In genomic region chr12:104942075-104942474, GRCh38 we compare ENCODE assay signal across 15 cellular contexts. TPM values are rescaled to one million over a fixed set of nuclear protein-coding genes. Genes with fewer than 3 reads are reported as not detected.
A peak's percentile ranks its signal among the peaks of the same experiment; 100 is the strongest.
DNase-seq lines count a peak whose midpoint lies in the region; ATAC-seq, FAIRE-seq and TF ChIP-seq lines count a peak whose summit lies in the region.
"Had no signal": no experiment of that assay in that cellular context is flagged by ENCODE, and none has a peak within 500 bp of the region (broad histone marks: within the 10 kb centered on the region; RNA-seq: fewer than 3 reads in every experiment).

No MANE protein-coding gene starts in this region.

- H3K4me2 ChIP-seq in HepG2 (ENCODE audit: low read depth, low read length) = no peak overlapping the region

- CTCF ChIA-PET in HepG2 (lab: Yijun Ruan, JAX; ENCODE audit: low intra/inter-chr PET ratio, low total read pairs) = no interaction called here

- TF ChIP-seq RAD21 in liver (IDR thresholded peaks at IDR 0.05) (no peak), HepG2 (CRISPR knock-in tag; IDR thresholded peaks at IDR 0.05) (no peak)

- no peak overlapping the region for H2AFZ ChIP-seq in HepG2 (ENCODE audit: low read length)

- H3K79me2 ChIP-seq in HepG2 (ENCODE audit: insufficient read depth, low read length) = no peaks in the 10 kb centered on the region

- H3K9ac ChIP-seq in liver (ENCODE audit: low read depth in 1 of 2, low read length in 2 of 2) (no peak overlapping the region), HepG2 (ENCODE audit: insufficient read depth, low read depth, low read length) (no peak overlapping the region)

- H3K36me3 ChIP-seq in liver (ENCODE audit: control insufficient read depth in 4 of 4, insufficient read depth in 3 of 4, low read depth in 1 of 4, low read length in 3 of 4) = peaks cover 0 to 3% (median 0%) of the 10 kb centered on the region in 4 donors
- H3K36me3 ChIP-seq in HepG2 (replicated peaks in 1 of 2; ENCODE audit: control insufficient read depth in 1 of 2, insufficient read depth in 2 of 2, low read length in 2 of 2) = no peaks in the 10 kb centered on the region
- H3K36me3 ChIP-seq: HAP-1 had no signal

- TF ChIP-seq CTCF in liver (IDR thresholded peaks at IDR 0.05; ENCODE audit: low read depth, low read length, missing input control) (no peak), HepG2 (CRISPR knock-in tag; IDR thresholded peaks at IDR 0.05) (no peak), epithelial cell of esophagus (IDR thresholded peaks at IDR 0.05; ENCODE audit: insufficient read depth, low read depth, low read length, missing control alignments) (no peak)

- in situ Hi-C loops in HepG2 (cut with HindIII; ENCODE audit: extremely low pct_ligation_motif_present, low pct_unique_long_range_greater_than_20kb) = no loop called here

- WGBS in liver = 83% methylated on average over 4 of the region's 4 CpGs
- 92% methylated on average over 4 of the region's 4 CpGs for WGBS in HepG2 (ENCODE audit: low lambda C conversion rate)

- H3K27me3 ChIP-seq in liver (ENCODE audit: control insufficient read depth in 4 of 4, insufficient read depth in 4 of 4, low read length in 3 of 4) = no peaks in the 10 kb centered on the region
- H3K27me3 ChIP-seq in HepG2 (ENCODE audit: control insufficient read depth in 1 of 2, insufficient read depth in 2 of 2, low read length in 2 of 2) = no peaks in the 10 kb centered on the region

- no peaks in the 10 kb centered on the region for H4K20me1 ChIP-seq in HepG2 (ENCODE audit: insufficient read depth, low read length)

- H3K27ac ChIP-seq in liver (ENCODE audit: low read depth in 1 of 2, low read length in 2 of 2) (peak overlapping the region; percentile 50 to 69), HepG2 (ENCODE audit: extremely low read length, insufficient read depth, low read length) (no peak overlapping the region)
- H3K27ac ChIP-seq: 22Rv1 had no signal

- POLR2A ChIA-PET in HepG2 (lab: Yijun Ruan, JAX) = no interaction called here

- DNase-seq in DMS 273 (lab: John Stamatoyannopoulos, UW; ENCODE audit: unreplicated experiment) = peak; percentile 26
- DNase-seq in DMS 273 treated with DMSO at 0.1 percent for 48 hours (lab: John Stamatoyannopoulos, UW) = no peak
- DNase-seq in HepG2 (ENCODE audit: low spot score) = no peak
- DNase-seq in epithelial cell of esophagus (ENCODE audit: low read depth) = peak; percentile 24
- DNase-seq in islet precursor cell = no peak
- no peak for DNase-seq in EL
- DNase-seq: Caco-2; CD8-positive, alpha-beta memory T cell; DMS79 treated with DMSO at 0.1 percent for 48 hours; GF-D8 had no signal

- ATAC-seq in HepG2 = no peak
- ATAC-seq in HG03354 (IDR thresholded peaks at IDR 0.05; ENCODE audit: poor library complexity, severe bottlenecking, unreplicated experiment) = no peak

- no peak for TF ChIP-seq POLR2A in HepG2 (IDR thresholded peaks at IDR 0.05; ENCODE audit: insufficient read depth in 1 of 2, low read depth in 2 of 2, low read length in 2 of 2)

- intact Hi-C loops in HepG2 (cut with micrococcal nuclease; ENCODE audit: unreplicated experiment) = no loop called here

- no peak for FAIRE-seq in HepG2 (lab: Jason Lieb, UNC)
- FAIRE-seq: H1 had no signal

- TF ChIP-seq EP300 in HepG2 (IDR thresholded peaks at IDR 0.05; ENCODE audit: low read depth in 2 of 2, low read length in 2 of 2) (no peak), HepG2 (CRISPR knock-in tag; IDR thresholded peaks at IDR 0.05; ENCODE audit: borderline replicate concordance) (no peak)

- H3K4me3 ChIP-seq in liver (ENCODE audit: low read depth in 1 of 3, low read length in 3 of 3) = no peak overlapping the region
- H3K4me3 ChIP-seq in HepG2 (replicated peaks in 1 of 3; ENCODE audit: insufficient read depth in 1 of 3, low read depth in 2 of 3, low read length in 3 of 3) = no peak overlapping the region
- H3K4me3 ChIP-seq in epithelial cell of esophagus (ENCODE audit: low read length) = no peak overlapping the region
- H3K4me3 ChIP-seq: HAP-1 had no signal

- H3K4me1 ChIP-seq in liver (ENCODE audit: control insufficient read depth in 4 of 4, insufficient read depth in 4 of 4, low read length in 3 of 4) (peaks cover 24 to 46% (median 37%) of the 10 kb centered on the region in 4 donors), HepG2 (ENCODE audit: insufficient read depth, low read length) (peaks cover 12% of the 10 kb centered on the region)
- H3K4me1 ChIP-seq: Caco-2 had no signal

- H3K9me3 ChIP-seq in liver (ENCODE audit: control insufficient read depth in 4 of 4, low read length in 3 of 4) (no peaks in the 10 kb centered on the region), HepG2 (ENCODE audit: low read length) (no peaks in the 10 kb centered on the region)
- H3K9me3 ChIP-seq: Caco-2 had no signal

- no TSS peak for BruUV-seq in HepG2 (replicated peaks; lab: Mats Ljungman, UMichigan)

TF ChIP-seq in liver, 16 proteins besides CTCF, POLR2A, EP300 and RAD21:
- TF ChIP-seq RXRA (IDR thresholded peaks at IDR 0.05) (no peak), SP1 (IDR thresholded peaks at IDR 0.05) (no peak), HNF4G (IDR thresholded peaks at IDR 0.05) (no peak), EGR1 (IDR thresholded peaks at IDR 0.05; ENCODE audit: low read depth in 2 of 2) (no peak)

TF ChIP-seq in HepG2, 621 proteins besides CTCF, POLR2A, EP300 and RAD21 (continues in another document):
- no peak for TF ChIP-seq ZSCAN22 (CRISPR knock-in tag; IDR thresholded peaks at IDR 0.05)

RNA-seq across cellular contexts. Expression of gene SLC41A2, which starts 16.0 kb away (rescaled TPM):
- 100 to 1,000 TPM in 1 of 2 donors, 1 to 10 TPM in 1; 7.7 to 235 TPM for total RNA-seq in liver
- polyA plus RNA-seq in liver = 10 to 100 TPM; 24.7 to 25.7 TPM
- 12.8 and 14.7 TPM in 2 replicates for total RNA-seq in HepG2 (2016; rRNA removed; fragmentation: Illumina TruSeq; extraction: Trizol)
- total RNA-seq in HepG2 (2016; cell fraction: cytosol; rRNA removed; fragmentation: Illumina TruSeq; extraction: Trizol; ENCODE audit: low read depth) = 31.7 and 33.7 TPM in 2 replicates
- total RNA-seq in HepG2 (2016; cell fraction: insoluble cytoplasmic fraction; rRNA removed; fragmentation: Illumina TruSeq; extraction: Trizol) = 11.6 and 15.0 TPM in 2 replicates
- total RNA-seq in HepG2 (2016; cell fraction: membrane; rRNA removed; fragmentation: Illumina TruSeq; extraction: Trizol) = 17.1 and 21.1 TPM in 2 replicates
- 16.4 and 18.7 TPM in 2 replicates for total RNA-seq in HepG2 (2016; cell fraction: nucleus; rRNA removed; fragmentation: Illumina TruSeq; extraction: Trizol)
- 1.8 and 2.3 TPM in 2 replicates for polyA plus RNA-seq in HepG2 (2011; rRNA removed)
- 1.1 and 1.8 TPM in 2 replicates for polyA plus RNA-seq in HepG2 (2011; cell fraction: cytosol; rRNA removed)
- polyA plus RNA-seq in HepG2 (2011; cell fraction: nucleus; rRNA removed) = 0.87 and 1.7 TPM in 2 replicates
- polyA plus RNA-seq in HepG2 (2012) = 2.7 and 3.3 TPM in 2 replicates
- 1.3 and 2.5 TPM in 2 replicates for polyA plus RNA-seq in HepG2 (2016; cell fraction: cytosol; fragmentation: Illumina TruSeq; extraction: Trizol; ENCODE audit: low read depth)
- 4.1 and 5.4 TPM in 2 replicates for polyA plus RNA-seq in HepG2 (2016; cell fraction: insoluble cytoplasmic fraction; fragmentation: Illumina TruSeq; extraction: Trizol; ENCODE audit: low read depth)
- polyA plus RNA-seq in HepG2 (2016; cell fraction: membrane; fragmentation: Illumina TruSeq; extraction: Trizol; ENCODE audit: low read depth) = 3.6 and 4.1 TPM in 2 replicates
- 7.4 and 9.8 TPM in 2 replicates for polyA plus RNA-seq in HepG2 (2016; cell fraction: nucleus; fragmentation: Illumina TruSeq; extraction: Trizol; ENCODE audit: insufficient read depth, low read depth)
- 4.2 and 6.5 TPM in 2 replicates for polyA minus RNA-seq in HepG2 (2011; rRNA and poly(A)+ RNA removed; ENCODE audit: low replicate concordance)
- 4.3 and 4.8 TPM in 2 replicates for polyA minus RNA-seq in HepG2 (2011; cell fraction: cytosol; rRNA and poly(A)+ RNA removed)
- polyA minus RNA-seq in HepG2 (2011; cell fraction: nucleus; rRNA and poly(A)+ RNA removed) = 8.4 and 10.4 TPM in 2 replicates
- polyA plus RNA-seq: CD8-positive, alpha-beta memory T cell had no signal

RNA-seq across cellular contexts. Expression of gene NOPCHAP1, which starts 44.0 kb away (rescaled TPM):
- total RNA-seq in liver = 1 to 10 TPM; 2.1 to 3.6 TPM
- polyA plus RNA-seq in liver = 10 to 100 TPM in 1 of 2 donors, 1 to 10 TPM in 1; 3.4 to 18.6 TPM
- 38.1 and 51.5 TPM in 2 replicates for total RNA-seq in HepG2 (2016; rRNA removed; fragmentation: Illumina TruSeq; extraction: Trizol)
- total RNA-seq in HepG2 (2016; cell fraction: cytosol; rRNA removed; fragmentation: Illumina TruSeq; extraction: Trizol; ENCODE audit: low read depth) = 18.0 and 20.8 TPM in 2 replicates
- 36.7 and 52.0 TPM in 2 replicates for total RNA-seq in HepG2 (2016; cell fraction: insoluble cytoplasmic fraction; rRNA removed; fragmentation: Illumina TruSeq; extraction: Trizol)
- total RNA-seq in HepG2 (2016; cell fraction: membrane; rRNA removed; fragmentation: Illumina TruSeq; extraction: Trizol) = 20.7 and 21.6 TPM in 2 replicates
- total RNA-seq in HepG2 (2016; cell fraction: nucleus; rRNA removed; fragmentation: Illumina TruSeq; extraction: Trizol) = 13.0 and 14.4 TPM in 2 replicates
- 4.5 and 5.7 TPM in 2 replicates for polyA plus RNA-seq in HepG2 (2011; rRNA removed)
- polyA plus RNA-seq in HepG2 (2011; cell fraction: cytosol; rRNA removed) = 5.2 and 5.8 TPM in 2 replicates
- polyA plus RNA-seq in HepG2 (2011; cell fraction: nucleus; rRNA removed) = 2.0 and 2.5 TPM in 2 replicates
- polyA plus RNA-seq in HepG2 (2012) = 8.4 and 15.0 TPM in 2 replicates
- 13.1 and 13.3 TPM in 2 replicates for polyA plus RNA-seq in HepG2 (2016; cell fraction: cytosol; fragmentation: Illumina TruSeq; extraction: Trizol; ENCODE audit: low read depth)
- polyA plus RNA-seq in HepG2 (2016; cell fraction: insoluble cytoplasmic fraction; fragmentation: Illumina TruSeq; extraction: Trizol; ENCODE audit: low read depth) = 30.0 and 32.6 TPM in 2 replicates
- 12.7 and 13.5 TPM in 2 replicates for polyA plus RNA-seq in HepG2 (2016; cell fraction: membrane; fragmentation: Illumina TruSeq; extraction: Trizol; ENCODE audit: low read depth)
- 12.6 and 19.4 TPM in 2 replicates for polyA plus RNA-seq in HepG2 (2016; cell fraction: nucleus; fragmentation: Illumina TruSeq; extraction: Trizol; ENCODE audit: insufficient read depth, low read depth)
- 3.9 and 12.6 TPM in 2 replicates for polyA minus RNA-seq in HepG2 (2011; rRNA and poly(A)+ RNA removed; ENCODE audit: low replicate concordance)
- polyA minus RNA-seq in HepG2 (2011; cell fraction: cytosol; rRNA and poly(A)+ RNA removed) = 2.9 and 5.5 TPM in 2 replicates
- polyA minus RNA-seq in HepG2 (2011; cell fraction: nucleus; rRNA and poly(A)+ RNA removed) = 6.6 and 7.3 TPM in 2 replicates

Comparison
In these comparisons a context has a peak if more than half of its experiments do, and no peak if none do; other contexts are left out.
1. DNase-seq: peak in DMS 273 (single experiment) and epithelial cell of esophagus (single experiment); none in DMS 273 treated with DMSO at 0.1 percent for 48 hours (single experiment), HepG2 (single experiment), islet precursor cell (single experiment) and EL (single experiment).